Comparison of ENCODE assay signal across 3 cellular contexts in genomic region chr2:23828986-23829385, GRCh38.
TF ChIP-seq lines count a peak whose summit lies in the region.

No MANE protein-coding gene starts in this region.

TF ChIP-seq in SK-N-SH treated with all-trans-retinoic acid at 6 μM for 48 hours, 23 proteins besides CTCF, POLR2A, EP300 and RAD21:
- TF ChIP-seq ARNTL (CRISPR knock-in tag; IDR thresholded peaks at IDR 0.05; ENCODE audit: borderline replicate concordance, low read depth) (no peak), ISL1 (CRISPR knock-in tag; IDR thresholded peaks at IDR 0.05) (0 out of 2 replicates have a peak, but pooled peaks have one; percentile 4)

TF ChIP-seq in SK-N-SH, 30 proteins besides CTCF, POLR2A, EP300 and RAD21 (continued from another document):
- TF ChIP-seq EZH2phosphoT487 (IDR thresholded peaks at IDR 0.05; ENCODE audit: borderline replicate concordance, low read depth) (no peak), GABPA (IDR thresholded peaks at IDR 0.05; ENCODE audit: low read depth) (no peak), USF2 (IDR thresholded peaks at IDR 0.05; ENCODE audit: borderline replicate concordance, low read depth, low read length) (no peak), MXI1 (IDR thresholded peaks at IDR 0.05; ENCODE audit: low read depth, low read length) (no peak), REST (IDR thresholded peaks at IDR 0.05; ENCODE audit: low read depth, low read length) (no peak), USF1 (IDR thresholded peaks at IDR 0.05; ENCODE audit: borderline replicate concordance, low read depth) (no peak), MAX (IDR thresholded peaks at IDR 0.05; ENCODE audit: low read depth) (no peak), ZBTB33 (IDR thresholded peaks at IDR 0.05; ENCODE audit: borderline replicate concordance, low read depth) (no peak), TAF1 (IDR thresholded peaks at IDR 0.05; ENCODE audit: borderline replicate concordance, low read depth, low read length) (no peak), GATA2 (CRISPR knock-in tag; IDR thresholded peaks at IDR 0.05) (no peak), NRF1 (IDR thresholded peaks at IDR 0.05; ENCODE audit: low read depth, low read length) (no peak), MEF2A (IDR thresholded peaks at IDR 0.05; ENCODE audit: borderline replicate concordance, low read depth) (no peak), YY1 (IDR thresholded peaks at IDR 0.05; ENCODE audit: low read depth) (no peak), RCOR1 (IDR thresholded peaks at IDR 0.05; ENCODE audit: low read length) (no peak), FOXM1 (IDR thresholded peaks at IDR 0.05; ENCODE audit: low read depth) (no peak), RXRA (IDR thresholded peaks at IDR 0.05; ENCODE audit: borderline replicate concordance, low read depth) (no peak), FOSL2 (IDR thresholded peaks at IDR 0.05; ENCODE audit: borderline replicate concordance, low read depth) (no peak), ELF1 (IDR thresholded peaks at IDR 0.05) (no peak), RFX5 (IDR thresholded peaks at IDR 0.05; ENCODE audit: low read length) (no peak)

TF ChIP-seq in IMR-90, 13 proteins besides CTCF, POLR2A, EP300 and RAD21 (continued from another document):
- TF ChIP-seq CHD1 (IDR thresholded peaks at IDR 0.05; ENCODE audit: low read depth, low read length): no peak
- no peak for TF ChIP-seq MXI1 (IDR thresholded peaks at IDR 0.05; ENCODE audit: borderline replicate concordance, low read depth, low read length)
- TF ChIP-seq ELK1 (IDR thresholded peaks at IDR 0.05; ENCODE audit: borderline replicate concordance, low read depth, low read length): no peak
- no peak for TF ChIP-seq FOS (IDR thresholded peaks at IDR 0.05; ENCODE audit: low read depth, low read length)
- TF ChIP-seq MAFK (IDR thresholded peaks at IDR 0.05; ENCODE audit: low read depth, low read length): no peak
- no peak for TF ChIP-seq SMC3 (IDR thresholded peaks at IDR 0.05; ENCODE audit: low read depth, low read length)
- no peak for TF ChIP-seq BHLHE40 (IDR thresholded peaks at IDR 0.05; ENCODE audit: low read depth, low read length)
- no peak for TF ChIP-seq USF2 (IDR thresholded peaks at IDR 0.05; ENCODE audit: low read depth, low read length)
- TF ChIP-seq RCOR1 (IDR thresholded peaks at IDR 0.05; ENCODE audit: insufficient replicate concordance, low read length): no peak
- no peak for TF ChIP-seq NFE2L2 (IDR thresholded peaks at IDR 0.05; ENCODE audit: low read depth, low read length)
- no peak for TF ChIP-seq MAZ (IDR thresholded peaks at IDR 0.05; ENCODE audit: borderline replicate concordance, low read depth, low read length)
